ENCODE assay signal across 9 cellular contexts in the genomic region with DNA sequence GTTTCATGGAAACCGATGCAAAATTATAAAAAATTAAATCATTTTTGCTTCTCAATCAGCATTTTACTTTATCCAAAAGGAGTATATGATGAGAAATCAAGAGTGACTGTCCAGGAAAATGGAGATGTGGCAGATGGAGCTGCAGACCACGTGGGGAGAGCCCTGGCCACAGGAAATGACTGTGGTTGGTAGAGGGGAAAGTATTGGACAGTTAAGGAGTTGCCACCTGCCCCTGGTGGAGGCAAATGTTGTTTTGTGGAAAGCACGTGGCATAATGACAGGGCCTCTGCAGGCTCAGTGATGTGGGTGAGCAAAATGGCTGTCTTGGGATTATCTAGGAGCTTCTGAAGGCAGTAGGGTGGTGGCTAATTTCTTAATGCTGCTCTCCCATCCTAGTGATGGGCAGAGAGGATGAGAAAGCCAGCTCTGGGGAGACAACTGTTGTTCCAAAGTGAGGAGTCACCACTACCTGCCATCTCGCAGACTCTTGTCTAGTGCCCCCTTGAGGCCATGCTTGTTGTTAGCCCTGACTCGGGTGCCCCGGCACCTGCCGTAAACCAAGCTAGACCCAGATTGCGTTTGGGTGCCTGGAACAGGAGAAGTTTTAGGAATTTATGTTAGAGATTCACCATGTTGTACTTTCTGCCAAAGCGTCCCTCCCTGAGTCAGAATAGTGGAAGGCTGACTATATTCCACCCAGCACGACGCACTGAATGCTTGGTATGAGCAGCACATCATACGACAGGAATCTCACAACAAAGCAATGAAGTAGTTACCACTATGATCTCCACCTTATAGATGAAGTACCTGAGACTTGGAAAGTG.
DNase-seq lines count a peak whose midpoint lies in the region; ATAC-seq, FAIRE-seq and TF ChIP-seq lines count a peak whose summit lies in the region.
"Had no signal": no experiment of that assay in that cellular context is flagged by ENCODE, and none has a peak within 500 bp of the region (broad histone marks: within the 10 kb centered on the region; RNA-seq: fewer than 3 reads in every experiment).

No MANE protein-coding gene starts in this region.

- in situ Hi-C loops in HepG2 (cut with HindIII; ENCODE audit: extremely low pct_ligation_motif_present, low pct_unique_long_range_greater_than_20kb): loop anchor here (25.0 kb wide), 2 partner anchors 230 to 305 kb away; no protein-coding TSS in a partner anchor

- no peak for TF ChIP-seq RAD21 in HepG2 (CRISPR knock-in tag; IDR thresholded peaks at IDR 0.05)

- 78% methylated on average over 10 of the region's 12 CpGs for WGBS in HepG2 (ENCODE audit: low lambda C conversion rate)
- 77% methylated on average over 10 of the region's 12 CpGs for WGBS in right lobe of liver (ENCODE audit: insufficient coverage, low coverage, low lambda C conversion rate, missing lambda C conversion rate)

- no peaks in the 10 kb centered on the region for H3K79me2 ChIP-seq in HepG2 (ENCODE audit: insufficient read depth, low read length)

- no peaks in the 10 kb centered on the region for H3K36me3 Mint-ChIP-seq in type B pancreatic cell

- H3K9me3 Mint-ChIP-seq in type B pancreatic cell: no peaks in the 10 kb centered on the region

- no peak overlapping the region for H3K4me2 ChIP-seq in HepG2 (ENCODE audit: low read depth, low read length)

- FAIRE-seq in HepG2 (lab: Jason Lieb, UNC): no peak

- no TSS peak for BruUV-seq in HepG2 (replicated peaks; lab: Mats Ljungman, UMichigan)

- H3K27me3 Mint-ChIP-seq in type B pancreatic cell: peaks cover 6% of the 10 kb centered on the region

- H3K4me3 ChIP-seq in HepG2 (replicated peaks in 1 of 3; ENCODE audit: insufficient read depth in 1 of 3, low read depth in 2 of 3, low read length in 3 of 3) (no peak overlapping the region), right lobe of liver (no peak overlapping the region)
- H3K4me3 ChIP-seq: sigmoid colon had no signal

- no peaks in the 10 kb centered on the region for H3K9me3 ChIP-seq in HepG2 (ENCODE audit: low read length)
- no peaks in the 10 kb centered on the region for H3K9me3 ChIP-seq in right lobe of liver
- H3K9me3 ChIP-seq: sigmoid colon had no signal

- H2AFZ ChIP-seq in HepG2 (ENCODE audit: low read length): no peak overlapping the region

- ATAC-seq in HepG2 (peak; percentile 51; the same call in 2 of the 3 replicates), right lobe of liver (no peak), esophagus mucosa (peak; percentile 47)
- ATAC-seq in activated CD4-positive, CD25-positive, alpha-beta regulatory T cell treated with anti-CD3 and anti-CD28 coated beads, Interleukin-2, amount 50 U/mL, for 24 hours: no peak

- no peak overlapping the region for H3K9ac ChIP-seq in HepG2 (ENCODE audit: insufficient read depth, low read depth, low read length)

- H3K4me3 Mint-ChIP-seq in type B pancreatic cell: no peak overlapping the region

- H3K27ac Mint-ChIP-seq in type B pancreatic cell: no peak overlapping the region

- no peaks in the 10 kb centered on the region for H4K20me1 ChIP-seq in HepG2 (ENCODE audit: insufficient read depth, low read length)

- TF ChIP-seq POLR2A in HepG2 (IDR thresholded peaks at IDR 0.05; ENCODE audit: insufficient read depth in 1 of 2, low read depth in 2 of 2, low read length in 2 of 2): no peak
- TF ChIP-seq POLR2A in right lobe of liver (IDR thresholded peaks at IDR 0.05): no peak

- H3K27me3 ChIP-seq in HepG2 (ENCODE audit: control insufficient read depth in 1 of 2, insufficient read depth in 2 of 2, low read length in 2 of 2): no peaks in the 10 kb centered on the region
- H3K27me3 ChIP-seq in right lobe of liver: no peaks in the 10 kb centered on the region
- H3K27me3 ChIP-seq: sigmoid colon had no signal

- CTCF ChIA-PET in HepG2 (lab: Yijun Ruan, JAX; ENCODE audit: low intra/inter-chr PET ratio, low total read pairs): no interaction called here

- H3K36me3 ChIP-seq in HepG2 (replicated peaks in 1 of 2; ENCODE audit: control insufficient read depth in 1 of 2, insufficient read depth in 2 of 2, low read length in 2 of 2) (no peaks in the 10 kb centered on the region), right lobe of liver (no peaks in the 10 kb centered on the region)
- H3K36me3 ChIP-seq: sigmoid colon had no signal

- peak; percentile 4 for DNase-seq in HepG2 (ENCODE audit: low spot score)
- no peak for DNase-seq in right lobe of liver
- peak; percentile 53 for DNase-seq in NCI-H69 (lab: John Stamatoyannopoulos, UW)
- no peak for DNase-seq in type B pancreatic cell (ENCODE audit: extremely low spot score, unreplicated experiment)
- DNase-seq in anterior cingulate cortex (lab: John Stamatoyannopoulos, UW): no peak
- DNase-seq in NCI-H345 (lab: John Stamatoyannopoulos, UW): no peak
- DNase-seq: sigmoid colon had no signal

- POLR2A ChIA-PET in HepG2 (lab: Yijun Ruan, JAX): no interaction called here

- intact Hi-C loops in HepG2 (cut with micrococcal nuclease; ENCODE audit: unreplicated experiment) (loop anchor here (5.0 to 10.0 kb wide), 2 partner anchors 300 to 327 kb away; no protein-coding TSS in a partner anchor), right lobe of liver (cut with DNase I) (no loop called here)

- H3K27ac ChIP-seq in HepG2 (ENCODE audit: extremely low read length, insufficient read depth, low read length): no peak overlapping the region
- no peak overlapping the region for H3K27ac ChIP-seq in right lobe of liver
- H3K27ac ChIP-seq: sigmoid colon had no signal

- peaks cover 73% of the 10 kb centered on the region for H3K4me1 Mint-ChIP-seq in type B pancreatic cell (ENCODE audit: unreplicated experiment)

- TF ChIP-seq CTCF in HepG2 (CRISPR knock-in tag; IDR thresholded peaks at IDR 0.05) (peak; percentile 48), right lobe of liver (IDR thresholded peaks at IDR 0.05) (peak in 1 of 4 donors; percentile 23), type B pancreatic cell (conservative IDR thresholded peaks at IDR 0.05) (peak; percentile 38)

- no peak for TF ChIP-seq EP300 in HepG2 (IDR thresholded peaks at IDR 0.05; ENCODE audit: low read depth in 2 of 2, low read length in 2 of 2)
- TF ChIP-seq EP300 in HepG2 (CRISPR knock-in tag; IDR thresholded peaks at IDR 0.05; ENCODE audit: borderline replicate concordance): no peak

- H3K4me1 ChIP-seq in HepG2 (ENCODE audit: insufficient read depth, low read length): peaks cover 13% of the 10 kb centered on the region
- no peaks in the 10 kb centered on the region for H3K4me1 ChIP-seq in right lobe of liver

TF ChIP-seq in HepG2, 621 proteins besides CTCF, POLR2A, EP300 and RAD21 (continues in another document):
- TF ChIP-seq, protein P1, sequence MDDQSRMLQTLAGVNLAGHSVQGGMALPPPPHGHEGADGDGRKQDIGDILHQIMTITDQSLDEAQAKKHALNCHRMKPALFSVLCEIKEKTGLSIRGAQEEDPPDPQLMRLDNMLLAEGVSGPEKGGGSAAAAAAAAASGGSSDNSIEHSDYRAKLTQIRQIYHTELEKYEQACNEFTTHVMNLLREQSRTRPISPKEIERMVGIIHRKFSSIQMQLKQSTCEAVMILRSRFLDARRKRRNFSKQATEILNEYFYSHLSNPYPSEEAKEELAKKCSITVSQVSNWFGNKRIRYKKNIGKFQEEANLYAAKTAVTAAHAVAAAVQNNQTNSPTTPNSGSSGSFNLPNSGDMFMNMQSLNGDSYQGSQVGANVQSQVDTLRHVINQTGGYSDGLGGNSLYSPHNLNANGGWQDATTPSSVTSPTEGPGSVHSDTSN (CRISPR knock-in tag; IDR thresholded peaks at IDR 0.05; ENCODE audit: borderline replicate concordance): no peak
- TF ChIP-seq, protein P2, sequence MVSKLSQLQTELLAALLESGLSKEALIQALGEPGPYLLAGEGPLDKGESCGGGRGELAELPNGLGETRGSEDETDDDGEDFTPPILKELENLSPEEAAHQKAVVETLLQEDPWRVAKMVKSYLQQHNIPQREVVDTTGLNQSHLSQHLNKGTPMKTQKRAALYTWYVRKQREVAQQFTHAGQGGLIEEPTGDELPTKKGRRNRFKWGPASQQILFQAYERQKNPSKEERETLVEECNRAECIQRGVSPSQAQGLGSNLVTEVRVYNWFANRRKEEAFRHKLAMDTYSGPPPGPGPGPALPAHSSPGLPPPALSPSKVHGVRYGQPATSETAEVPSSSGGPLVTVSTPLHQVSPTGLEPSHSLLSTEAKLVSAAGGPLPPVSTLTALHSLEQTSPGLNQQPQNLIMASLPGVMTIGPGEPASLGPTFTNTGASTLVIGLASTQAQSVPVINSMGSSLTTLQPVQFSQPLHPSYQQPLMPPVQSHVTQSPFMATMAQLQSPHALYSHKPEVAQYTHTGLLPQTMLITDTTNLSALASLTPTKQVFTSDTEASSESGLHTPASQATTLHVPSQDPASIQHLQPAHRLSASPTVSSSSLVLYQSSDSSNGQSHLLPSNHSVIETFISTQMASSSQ (IDR thresholded peaks at IDR 0.05; ENCODE audit: low read depth): no peak
- TF ChIP-seq, protein P2 (CRISPR knock-in tag; IDR thresholded peaks at IDR 0.05; ENCODE audit: borderline replicate concordance): no peak
- TF ChIP-seq NPAS2 (CRISPR knock-in tag; IDR thresholded peaks at IDR 0.05; ENCODE audit: borderline replicate concordance) (no peak), ZNF160 (CRISPR knock-in tag; IDR thresholded peaks at IDR 0.05) (no peak), ZNF460 (CRISPR knock-in tag; IDR thresholded peaks at IDR 0.05; ENCODE audit: borderline replicate concordance) (no peak)

Comparison
In these comparisons a context has a peak if more than half of its experiments do, and no peak if none do; other contexts are left out.
1. ATAC-seq: peak in HepG2 (single experiment) and esophagus mucosa (single experiment); none in right lobe of liver (0 of 4) and activated CD4-positive, CD25-positive, alpha-beta regulatory T cell treated with anti-CD3 and anti-CD28 coated beads, Interleukin-2, amount 50 U/mL, for 24 hours (0 of 2).
2. DNase-seq: peak in HepG2 (single experiment) and NCI-H69 (single experiment); none in right lobe of liver (0 of 3), type B pancreatic cell (single experiment), anterior cingulate cortex (0 of 58) and NCI-H345 (single experiment).